ENCODE assay signal across 19 cellular contexts in the genomic region with DNA sequence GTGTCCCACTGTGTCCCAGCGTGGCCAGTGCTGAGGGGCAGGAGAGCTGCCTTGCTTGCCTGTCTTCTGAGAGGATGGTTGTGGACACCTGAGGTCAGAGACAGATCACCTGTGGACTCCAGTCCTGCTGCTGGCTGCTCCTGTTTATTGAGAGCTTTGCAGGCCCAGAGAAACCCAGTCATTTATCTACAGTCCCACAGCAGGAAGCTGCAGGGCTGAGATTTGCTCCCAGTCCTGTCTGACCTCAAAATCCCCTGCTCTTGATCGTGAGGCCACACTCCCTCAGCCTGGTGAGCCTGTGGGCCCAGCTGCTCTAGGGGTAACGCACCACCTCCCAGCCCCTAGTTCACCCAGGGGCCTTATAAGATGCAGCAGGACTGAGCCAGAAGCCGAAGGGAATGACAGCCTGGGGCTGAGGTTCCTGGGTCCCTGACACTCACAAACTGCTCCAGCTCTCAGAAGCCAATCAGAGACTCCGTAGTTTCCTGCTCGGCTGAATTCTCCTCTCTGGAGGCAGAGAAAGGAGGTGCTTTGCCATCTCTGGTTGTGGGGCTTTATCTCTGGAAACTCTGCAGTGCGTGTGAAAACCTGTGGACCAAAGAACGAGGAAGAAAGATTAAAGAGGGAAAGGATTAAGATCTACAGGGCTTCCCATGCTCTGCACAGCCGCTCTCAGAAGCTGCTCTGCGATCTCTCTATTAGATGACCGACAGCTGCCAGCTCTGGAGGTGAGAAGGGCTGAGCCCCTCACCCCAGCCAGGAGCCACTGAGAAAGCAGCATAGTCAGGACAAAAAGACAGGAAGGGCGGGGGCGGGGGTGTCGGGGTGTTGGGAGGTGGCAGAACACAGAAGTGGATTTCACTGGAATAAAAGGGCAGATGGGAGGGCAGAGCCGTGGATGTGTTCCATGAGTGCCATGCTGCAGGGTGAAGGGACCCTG.
"Had no signal": no experiment of that assay in that cellular context is flagged by ENCODE, and none has a peak within 500 bp of the region (broad histone marks: within the 10 kb centered on the region; RNA-seq: fewer than 3 reads in every experiment).

No MANE protein-coding gene starts in this region.

- DNase-seq: activated CD4-positive, CD25-positive, alpha-beta regulatory T cell; activated naive CD4-positive, alpha-beta T cell treated with anti-CD3 and anti-CD28 coated beads, Interleukin-2, amount 10 ng/mL, durations not matched to agents 7 days and 5 days; activated T-cell treated with anti-CD3 and anti-CD28 coated beads, Interleukin-2, amount 50 U/mL, for 1 hour; dermis blood vessel endothelial cell; gastrocnemius medialis; mammary epithelial cell; naive B cell; retina; stimulated activated CD4-positive, alpha-beta T cell treated with anti-CD3 and anti-CD28 coated beads, Interleukin-12 subunit alpha, Interleukin-12 subunit beta, amount 100 ng/mL, for 4 hours; stimulated activated CD4-positive, alpha-beta T cell treated with anti-CD3 and anti-CD28 coated beads, Interleukin-2, amount 100 ng/mL, for 24 hours; stomach; T-helper 2 cell had no signal

- H3K4me1 ChIP-seq: ascending aorta, gastrocnemius medialis, heart left ventricle, stomach had no signal

- FAIRE-seq: bronchial epithelial cell, islet of Langerhans, TTC549 had no signal

- ATAC-seq: gastrocnemius medialis, heart left ventricle, left lobe of liver had no signal

- H3K4me3 ChIP-seq: ascending aorta, gastrocnemius medialis, heart left ventricle, stomach had no signal

- H3K27me3 ChIP-seq: ascending aorta, gastrocnemius medialis had no signal

- H3K27ac ChIP-seq: ascending aorta, gastrocnemius medialis, heart left ventricle, neutrophil, stomach had no signal

- H3K36me3 ChIP-seq: ascending aorta, gastrocnemius medialis, heart left ventricle, neutrophil, stomach had no signal

- H3K9me3 ChIP-seq: ascending aorta, gastrocnemius medialis, heart left ventricle, neutrophil, stomach had no signal
